2 cellular contexts compared by ENCODE assay signal in genomic region chr17:6666077-6666521, GRCh38.
TF ChIP-seq lines count a peak whose summit lies in the region.

No MANE protein-coding gene starts in this region.

TF ChIP-seq in WTC11, 78 proteins besides CTCF, POLR2A, EP300 and RAD21 (continues in another document):
- no peak for TF ChIP-seq JAZF1 (CRISPR knock-in tag; IDR thresholded peaks at IDR 0.05)
- TF ChIP-seq ZNF317 (CRISPR knock-in tag; IDR thresholded peaks at IDR 0.05; ENCODE audit: borderline replicate concordance, low read depth): no peak
- no peak for TF ChIP-seq SP1 (CRISPR knock-in tag; conservative IDR thresholded peaks at IDR 0.05)
- TF ChIP-seq FOXJ3 (CRISPR knock-in tag; IDR thresholded peaks at IDR 0.05; ENCODE audit: borderline replicate concordance): no peak
- no peak for TF ChIP-seq NR2C2 (CRISPR knock-in tag; IDR thresholded peaks at IDR 0.05)
- no peak for TF ChIP-seq ZNF232 (CRISPR knock-in tag; IDR thresholded peaks at IDR 0.05)
- no peak for TF ChIP-seq USF2 (CRISPR knock-in tag; IDR thresholded peaks at IDR 0.05)
- no peak for TF ChIP-seq ZNF219 (CRISPR knock-in tag; IDR thresholded peaks at IDR 0.05; ENCODE audit: borderline replicate concordance)
- TF ChIP-seq ZNF263 (CRISPR knock-in tag; IDR thresholded peaks at IDR 0.05; ENCODE audit: low read depth): no peak
- TF ChIP-seq IRF1 (CRISPR knock-in tag; IDR thresholded peaks at IDR 0.05): no peak
- TF ChIP-seq ZNF281 (CRISPR knock-in tag; IDR thresholded peaks at IDR 0.05): no peak
- no peak for TF ChIP-seq SMAD4 (CRISPR knock-in tag; IDR thresholded peaks at IDR 0.05)
- TF ChIP-seq HMGA2 (CRISPR knock-in tag; IDR thresholded peaks at IDR 0.05): no peak
- no peak for TF ChIP-seq PRDM15 (CRISPR knock-in tag; IDR thresholded peaks at IDR 0.05)
- no peak for TF ChIP-seq OVOL2 (CRISPR knock-in tag; IDR thresholded peaks at IDR 0.05; ENCODE audit: borderline replicate concordance)
- no peak for TF ChIP-seq RORB (CRISPR knock-in tag; IDR thresholded peaks at IDR 0.05)
- TF ChIP-seq SOX15 (CRISPR knock-in tag; IDR thresholded peaks at IDR 0.05): no peak
- no peak for TF ChIP-seq FOXP4 (CRISPR knock-in tag; IDR thresholded peaks at IDR 0.05)
- no peak for TF ChIP-seq ZNF138 (CRISPR knock-in tag; conservative IDR thresholded peaks at IDR 0.05)

TF ChIP-seq in H1, 55 proteins besides CTCF, POLR2A, EP300 and RAD21:
- TF ChIP-seq CHD1 (IDR thresholded peaks at IDR 0.05; ENCODE audit: low read depth, low read length) (no peak), RXRA (IDR thresholded peaks at IDR 0.05; ENCODE audit: insufficient read depth, low read depth, low read length) (no peak), E2F6 (IDR thresholded peaks at IDR 0.05) (no peak), SP1 (IDR thresholded peaks at IDR 0.05; ENCODE audit: low read depth, low read length) (no peak), SUZ12 (IDR thresholded peaks at IDR 0.05; ENCODE audit: low read length) (no peak), TEAD4 (IDR thresholded peaks at IDR 0.05; ENCODE audit: low read depth, low read length) (no peak), GTF2F1 (IDR thresholded peaks at IDR 0.05; ENCODE audit: borderline replicate concordance, low read depth, low read length) (no peak), EZH2 (IDR thresholded peaks at IDR 0.05; ENCODE audit: low read depth, low read length, severe bottlenecking) (no peak), CREB1 (IDR thresholded peaks at IDR 0.05) (peak; percentile 52; the same call in 1 of the 2 replicates), CBX5 (IDR thresholded peaks at IDR 0.05; ENCODE audit: low read depth, low read length) (no peak), JUN (IDR thresholded peaks at IDR 0.05; ENCODE audit: low read depth, low read length) (no peak), SP4 (IDR thresholded peaks at IDR 0.05; ENCODE audit: low read length) (no peak), RFX5 (IDR thresholded peaks at IDR 0.05; ENCODE audit: borderline replicate concordance, low read depth, low read length) (no peak), SAP30 (IDR thresholded peaks at IDR 0.05; ENCODE audit: insufficient read depth, insufficient replicate concordance, low read length) (no peak), ZNF274 (IDR thresholded peaks at IDR 0.05; ENCODE audit: borderline replicate concordance, extremely low read depth, low read length) (no peak), NANOG (IDR thresholded peaks at IDR 0.05; ENCODE audit: insufficient read depth, low read depth, low read length, poor library complexity, severe bottlenecking) (no peak), KDM4A (IDR thresholded peaks at IDR 0.05; ENCODE audit: low read depth, low read length, severe bottlenecking) (no peak), BACH1 (IDR thresholded peaks at IDR 0.05; ENCODE audit: low read length) (no peak), POLR2AphosphoS5 (IDR thresholded peaks at IDR 0.05; ENCODE audit: low read depth, low read length) (0 out of 2 replicates have a peak, but pooled peaks have one; percentile 50), RBBP5 (IDR thresholded peaks at IDR 0.05; ENCODE audit: borderline replicate concordance, low read depth, low read length) (no peak), GABPA (IDR thresholded peaks at IDR 0.05; ENCODE audit: borderline replicate concordance, insufficient read depth, low read length) (no peak), TBP (IDR thresholded peaks at IDR 0.05; ENCODE audit: low read depth, low read length) (no peak), SIRT6 (IDR thresholded peaks at IDR 0.05; ENCODE audit: low read length) (no peak), TAF1 (IDR thresholded peaks at IDR 0.05; ENCODE audit: low read depth, low read length) (no peak), USF2 (IDR thresholded peaks at IDR 0.05; ENCODE audit: low read length) (no peak), ASH2L (IDR thresholded peaks at IDR 0.05; ENCODE audit: low read length) (no peak), PHF8 (conservative IDR thresholded peaks at IDR 0.05; ENCODE audit: low read depth, low read length) (no peak), EGR1 (IDR thresholded peaks at IDR 0.05; ENCODE audit: borderline replicate concordance, low read depth, low read length) (no peak), TCF12 (IDR thresholded peaks at IDR 0.05; ENCODE audit: low read depth, low read length) (peak; percentile 96), CBX8 (IDR thresholded peaks at IDR 0.05; ENCODE audit: borderline replicate concordance, low read depth, low read length) (no peak), YY1 (IDR thresholded peaks at IDR 0.05; ENCODE audit: low read depth, low read length) (0 out of 2 replicates have a peak, but pooled peaks have one; percentile 32), ATF2 (IDR thresholded peaks at IDR 0.05; ENCODE audit: low read length) (peak; percentile 30; the same call in 1 of the 2 replicates), RNF2 (IDR thresholded peaks at IDR 0.05; ENCODE audit: borderline replicate concordance, low read depth, low read length, missing control alignments, poor library complexity, severe bottlenecking) (no peak), CTBP2 (IDR thresholded peaks at IDR 0.05; ENCODE audit: borderline replicate concordance, insufficient read depth, insufficient read length, low read length) (no peak), CHD7 (IDR thresholded peaks at IDR 0.05; ENCODE audit: insufficient replicate concordance, low read length) (no peak)
TF ChIP-seq in H1: peak in this region for 5.
